9 cellular contexts compared by ENCODE assay signal in the genomic region with DNA sequence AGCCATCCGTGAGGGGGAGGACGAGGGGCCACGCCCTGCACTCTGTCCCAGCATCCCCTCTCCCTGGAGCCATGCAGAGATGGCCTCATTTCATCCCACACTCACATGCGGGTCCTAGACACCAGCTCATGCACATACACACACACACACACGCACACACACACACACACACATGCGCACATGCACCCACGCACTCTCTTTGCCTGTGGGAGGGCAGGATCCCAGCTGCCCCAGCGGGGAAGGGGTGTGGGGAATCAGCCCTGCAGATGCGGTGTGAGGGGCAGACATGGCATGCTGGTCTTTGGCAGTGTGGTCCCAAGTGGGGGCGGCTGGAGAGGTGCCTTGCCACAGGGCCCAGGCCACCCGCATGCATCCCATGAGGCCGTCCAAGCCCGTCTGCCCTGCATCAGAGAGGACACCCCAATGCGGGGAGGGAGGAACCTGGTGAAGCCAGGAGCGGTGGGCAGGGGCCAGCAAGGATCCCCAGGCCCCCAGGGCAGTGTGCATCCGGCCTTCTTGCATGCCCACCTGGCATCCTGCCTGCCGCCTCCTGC.
DNase-seq lines count a peak whose midpoint lies in the region; ATAC-seq and TF ChIP-seq lines count a peak whose summit lies in the region.
"Had no signal": no experiment of that assay in that cellular context is flagged by ENCODE, and none has a peak within 500 bp of the region (broad histone marks: within the 10 kb centered on the region; RNA-seq: fewer than 3 reads in every experiment).

No MANE protein-coding gene starts in this region.

- no peak for TF ChIP-seq POLR2A in suprapubic skin (IDR thresholded peaks at IDR 0.05)

- no peaks in the 10 kb centered on the region for H3K36me3 Mint-ChIP-seq in activated naive CD8-positive, alpha-beta T cell treated with anti-CD3 and anti-CD28 coated beads, Interleukin-2, amount 50 U/mL, for 24 hours (ENCODE audit: low read depth)
- H3K36me3 Mint-ChIP-seq in stimulated activated effector memory CD8-positive, alpha-beta T cell treated with anti-CD3 and anti-CD28 coated beads, Interleukin-12 subunit alpha, Interleukin-12 subunit beta, amount 100 ng/mL, for 72 hours: no peaks in the 10 kb centered on the region
- H3K36me3 Mint-ChIP-seq in activated T-helper 2 cell treated with anti-CD3 and anti-CD28 coated beads, Interferon-gamma antibody, Interleukin-2, Interleukin-4, amounts not matched to agents 10 μg/mL and 5 μg/mL and 100 μg/mL, durations not matched to agents 14 hours and 24 hours and 36 hours (ENCODE audit: low read depth): no peaks in the 10 kb centered on the region

- no peak for TF ChIP-seq CTCF in suprapubic skin (IDR thresholded peaks at IDR 0.05)

- H3K27me3 ChIP-seq in suprapubic skin: no peaks in the 10 kb centered on the region
- H3K27me3 ChIP-seq: colonic mucosa had no signal

- peaks cover 7% of the 10 kb centered on the region for H3K4me1 Mint-ChIP-seq in activated naive CD8-positive, alpha-beta T cell treated with anti-CD3 and anti-CD28 coated beads, Interleukin-2, amount 50 U/mL, for 24 hours
- H3K4me1 Mint-ChIP-seq in stimulated activated effector memory CD8-positive, alpha-beta T cell treated with anti-CD3 and anti-CD28 coated beads, Interleukin-12 subunit alpha, Interleukin-12 subunit beta, amount 100 ng/mL, for 72 hours: peaks cover 10% of the 10 kb centered on the region
- H3K4me1 Mint-ChIP-seq in activated T-helper 2 cell treated with anti-CD3 and anti-CD28 coated beads, Interferon-gamma antibody, Interleukin-2, Interleukin-4, amounts not matched to agents 10 μg/mL and 5 μg/mL and 100 μg/mL, durations not matched to agents 14 hours and 24 hours and 36 hours (ENCODE audit: low read depth): peaks cover 3% of the 10 kb centered on the region

- no peak for TF ChIP-seq EP300 in suprapubic skin (IDR thresholded peaks at IDR 0.05)

- no peak overlapping the region for H3K27ac Mint-ChIP-seq in activated naive CD8-positive, alpha-beta T cell treated with anti-CD3 and anti-CD28 coated beads, Interleukin-2, amount 50 U/mL, for 24 hours
- H3K27ac Mint-ChIP-seq in stimulated activated effector memory CD8-positive, alpha-beta T cell treated with anti-CD3 and anti-CD28 coated beads, Interleukin-12 subunit alpha, Interleukin-12 subunit beta, amount 100 ng/mL, for 72 hours: peak overlapping the region; percentile 32
- H3K27ac Mint-ChIP-seq in activated T-helper 2 cell treated with anti-CD3 and anti-CD28 coated beads, Interferon-gamma antibody, Interleukin-2, Interleukin-4, amounts not matched to agents 10 μg/mL and 5 μg/mL and 100 μg/mL, durations not matched to agents 14 hours and 24 hours and 36 hours: no peak overlapping the region

- DNase-seq in activated naive CD8-positive, alpha-beta T cell treated with anti-CD3 and anti-CD28 coated beads, Interleukin-2, amount 50 U/mL, for 24 hours: no peak
- no peak for DNase-seq in stimulated activated effector memory CD8-positive, alpha-beta T cell treated with anti-CD3 and anti-CD28 coated beads, Interleukin-12 subunit alpha, Interleukin-12 subunit beta, amount 100 ng/mL, for 72 hours (ENCODE audit: low spot score in 2 of 2)
- no peak for DNase-seq in activated CD8-positive, alpha-beta memory T cell treated with anti-CD3 and anti-CD28 coated beads, Interleukin-2, amount 50 U/mL, for 48 hours
- DNase-seq in suprapubic skin (ENCODE audit: low spot score in 2 of 2): no peak
- no peak for DNase-seq in activated T-helper 2 cell treated with anti-CD3 and anti-CD28 coated beads, Interferon-gamma antibody, Interleukin-2, Interleukin-4, amounts not matched to agents 10 μg/mL and 5 μg/mL and 100 μg/mL, durations not matched to agents 14 hours and 24 hours and 36 hours (ENCODE audit: low spot score)

- 45% methylated on average over 5 of the region's 17 CpGs for WGBS in suprapubic skin

- H3K27ac ChIP-seq in suprapubic skin: no peak overlapping the region
- H3K27ac ChIP-seq: colonic mucosa, skin epidermis had no signal

- H3K36me3 ChIP-seq in suprapubic skin: no peaks in the 10 kb centered on the region
- H3K36me3 ChIP-seq: colonic mucosa had no signal

- no peak overlapping the region for H3K4me3 Mint-ChIP-seq in activated naive CD8-positive, alpha-beta T cell treated with anti-CD3 and anti-CD28 coated beads, Interleukin-2, amount 50 U/mL, for 24 hours
- H3K4me3 Mint-ChIP-seq in stimulated activated effector memory CD8-positive, alpha-beta T cell treated with anti-CD3 and anti-CD28 coated beads, Interleukin-12 subunit alpha, Interleukin-12 subunit beta, amount 100 ng/mL, for 72 hours: no peak overlapping the region
- no peak overlapping the region for H3K4me3 Mint-ChIP-seq in activated T-helper 2 cell treated with anti-CD3 and anti-CD28 coated beads, Interferon-gamma antibody, Interleukin-2, Interleukin-4, amounts not matched to agents 10 μg/mL and 5 μg/mL and 100 μg/mL, durations not matched to agents 14 hours and 24 hours and 36 hours (ENCODE audit: low read depth)

- intact Hi-C loops in activated T-helper 2 cell treated with anti-CD3 and anti-CD28 coated beads, Interferon-gamma antibody, Interleukin-2, Interleukin-4, amounts not matched to agents 10 μg/mL and 5 μg/mL and 100 μg/mL, durations not matched to agents 14 hours and 24 hours and 36 hours (cut with micrococcal nuclease): loop anchor here (1.0 kb wide), 2 partner anchors 212 to 298 kb away; no protein-coding TSS in a partner anchor

- H3K27me3 Mint-ChIP-seq in activated naive CD8-positive, alpha-beta T cell treated with anti-CD3 and anti-CD28 coated beads, Interleukin-2, amount 50 U/mL, for 24 hours: no peaks in the 10 kb centered on the region
- peaks cover 12% of the 10 kb centered on the region for H3K27me3 Mint-ChIP-seq in activated T-helper 2 cell treated with anti-CD3 and anti-CD28 coated beads, Interferon-gamma antibody, Interleukin-2, Interleukin-4, amounts not matched to agents 10 μg/mL and 5 μg/mL and 100 μg/mL, durations not matched to agents 14 hours and 24 hours and 36 hours (ENCODE audit: low read depth)

- peak; percentile 10 for ATAC-seq in GM21360 (IDR thresholded peaks at IDR 0.05; ENCODE audit: unreplicated experiment)
- ATAC-seq in HG03159 (IDR thresholded peaks at IDR 0.05; ENCODE audit: unreplicated experiment): peak; percentile 14
- peak; percentile 10 for ATAC-seq in activated naive CD8-positive, alpha-beta T cell treated with anti-CD3 and anti-CD28 coated beads, Interleukin-2, amount 50 U/mL, for 24 hours
- no peak for ATAC-seq in stimulated activated effector memory CD8-positive, alpha-beta T cell treated with anti-CD3 and anti-CD28 coated beads, Interleukin-12 subunit alpha, Interleukin-12 subunit beta, amount 100 ng/mL, for 72 hours

- no peaks in the 10 kb centered on the region for H3K9me3 ChIP-seq in suprapubic skin
- H3K9me3 ChIP-seq: colonic mucosa had no signal

- peaks cover 19% of the 10 kb centered on the region for H3K4me1 ChIP-seq in suprapubic skin
- H3K4me1 ChIP-seq: colonic mucosa had no signal

- H3K9me3 Mint-ChIP-seq in activated naive CD8-positive, alpha-beta T cell treated with anti-CD3 and anti-CD28 coated beads, Interleukin-2, amount 50 U/mL, for 24 hours: no peaks in the 10 kb centered on the region
- no peaks in the 10 kb centered on the region for H3K9me3 Mint-ChIP-seq in stimulated activated effector memory CD8-positive, alpha-beta T cell treated with anti-CD3 and anti-CD28 coated beads, Interleukin-12 subunit alpha, Interleukin-12 subunit beta, amount 100 ng/mL, for 72 hours
- H3K9me3 Mint-ChIP-seq in activated T-helper 2 cell treated with anti-CD3 and anti-CD28 coated beads, Interferon-gamma antibody, Interleukin-2, Interleukin-4, amounts not matched to agents 10 μg/mL and 5 μg/mL and 100 μg/mL, durations not matched to agents 14 hours and 24 hours and 36 hours: no peaks in the 10 kb centered on the region

- no peak overlapping the region for H3K4me3 ChIP-seq in suprapubic skin
- H3K4me3 ChIP-seq: colonic mucosa, skin epidermis had no signal
